ENCODE assay signal across 31 cellular contexts in genomic region chr11:43541993-43542392, GRCh38.
"Had no signal": no experiment of that assay in that cellular context is flagged by ENCODE, and none has a peak within 500 bp of the region (broad histone marks: within the 10 kb centered on the region; RNA-seq: fewer than 3 reads in every experiment).

No MANE protein-coding gene starts in this region.

- ATAC-seq: activated CD8-positive, alpha-beta T cell treated with anti-CD3 and anti-CD28 coated beads for 36 hours; activated naive CD4-positive, alpha-beta T cell treated with anti-CD3 and anti-CD28 coated beads, Interleukin-2, amount 50 U/mL, for 72 hours; activated T-cell treated with anti-CD3 and anti-CD28 coated beads, Interleukin-2, amount 50 U/mL, for 4 hours; PC-3 had no signal

- H3K4me3 ChIP-seq: MG63, Peyer's patch, SJSA1 had no signal

- H3K27ac ChIP-seq: brain microvascular endothelial cell, Peyer's patch, SJSA1 had no signal

- H3K36me3 ChIP-seq: brain microvascular endothelial cell, MG63, Peyer's patch, SJSA1 had no signal

- H3K4me3 Mint-ChIP-seq: activated CD4-positive, alpha-beta T cell treated with anti-CD3 and anti-CD28 coated beads, Interleukin-2, amount 10 ng/mL, durations not matched to agents 24 days and 14 days; activated CD8-positive, alpha-beta T cell treated with anti-CD3 and anti-CD28 coated beads for 36 hours; activated naive CD4-positive, alpha-beta T cell treated with anti-CD3 and anti-CD28 coated beads for 36 hours; activated T-cell treated with anti-CD3 and anti-CD28 coated beads, Interleukin-2, amount 50 U/mL, for 4 hours; activated T-helper 1 cell treated with anti-CD3 and anti-CD28 coated beads, Interleukin-12 subunit alpha, Interleukin-12 subunit beta, Interleukin-2, Interleukin-4 antibody, amounts not matched to agents 30 ng/mL and 10 ng/mL and 1 ng/mL, durations not matched to agents 14 hours and 24 hours and 36 hours; T-helper 1 cell treated with Interleukin-12 subunit alpha and Interleukin-12 subunit beta and Interleukin-4 antibody, amounts not matched to agents 30 μg/mL and 1 μg/mL, for 36 hours; T-helper 2 cell treated with Interferon-gamma antibody and Interleukin-4, amounts not matched to agents 5 μg/mL and 100 μg/mL, for 36 hours had no signal

- DNase-seq: activated CD4-positive, alpha-beta T cell treated with anti-CD3 and anti-CD28 coated beads, Interleukin-2, amount 10 ng/mL, durations not matched to agents 24 days and 14 days; activated CD4-positive, alpha-beta T cell treated with anti-CD3 and anti-CD28 coated beads, Interleukin-2, amount 50 U/mL, for 4 hours; activated CD8-positive, alpha-beta T cell treated with anti-CD3 and anti-CD28 coated beads for 36 hours; activated gamma-delta T cell treated with Interleukin-2 at 50 U/mL for 16 hours; activated naive CD4-positive, alpha-beta T cell treated with anti-CD3 and anti-CD28 coated beads for 36 hours; activated T-cell treated with anti-CD3 and anti-CD28 coated beads, Interleukin-2, amount 50 U/mL, for 4 hours; anterior cingulate cortex; brain microvascular endothelial cell; central memory CD4-positive, alpha-beta T cell; Kasumi-1; MG63; NCI-H1048; NCI-H1105 treated with DMSO at 0.1 percent for 48 hours; NCI-H1436; NCI-H1694; NCI-H1930; NCI-H2081 treated with DMSO at 0.1 percent for 48 hours; NCI-H510A; NCI-H526; NCI-H748 treated with DMSO at 0.1 percent for 48 hours; NK-92 treated with Interleukin-12 subunit alpha and Interleukin-12 subunit beta, amount 100 ng/mL, for 24 hours; PC-3; Peyer's patch; RPMI8226; SHP77 treated with DMSO at 0.1 percent for 48 hours; SK-N-SH had no signal

- H3K9me3 ChIP-seq: Peyer's patch, SJSA1, SK-N-SH had no signal

- H3K4me1 Mint-ChIP-seq: activated CD4-positive, alpha-beta T cell treated with anti-CD3 and anti-CD28 coated beads, Interleukin-2, amount 10 ng/mL, durations not matched to agents 24 days and 14 days had no signal

- H3K9me3 Mint-ChIP-seq: activated CD4-positive, alpha-beta T cell treated with anti-CD3 and anti-CD28 coated beads, Interleukin-2, amount 10 ng/mL, durations not matched to agents 24 days and 14 days; activated T-helper 1 cell treated with anti-CD3 and anti-CD28 coated beads, Interleukin-12 subunit alpha, Interleukin-12 subunit beta, Interleukin-2, Interleukin-4 antibody, amounts not matched to agents 30 ng/mL and 10 ng/mL and 1 ng/mL, durations not matched to agents 14 hours and 24 hours and 36 hours; T-helper 1 cell treated with Interleukin-12 subunit alpha and Interleukin-12 subunit beta and Interleukin-4 antibody, amounts not matched to agents 30 μg/mL and 1 μg/mL, for 36 hours; T-helper 2 cell treated with Interferon-gamma antibody and Interleukin-4, amounts not matched to agents 5 μg/mL and 100 μg/mL, for 36 hours had no signal

- H3K27ac Mint-ChIP-seq: activated CD4-positive, alpha-beta T cell treated with anti-CD3 and anti-CD28 coated beads, Interleukin-2, amount 10 ng/mL, durations not matched to agents 24 days and 14 days; activated CD8-positive, alpha-beta T cell treated with anti-CD3 and anti-CD28 coated beads for 36 hours; activated naive CD4-positive, alpha-beta T cell treated with anti-CD3 and anti-CD28 coated beads for 36 hours; activated naive CD4-positive, alpha-beta T cell treated with anti-CD3 and anti-CD28 coated beads, Interleukin-2, amount 50 U/mL, for 72 hours; activated T-helper 1 cell treated with anti-CD3 and anti-CD28 coated beads, Interleukin-12 subunit alpha, Interleukin-12 subunit beta, Interleukin-2, Interleukin-4 antibody, amounts not matched to agents 30 ng/mL and 10 ng/mL and 1 ng/mL, durations not matched to agents 14 hours and 24 hours and 36 hours; T-helper 1 cell treated with Interleukin-12 subunit alpha and Interleukin-12 subunit beta and Interleukin-4 antibody, amounts not matched to agents 30 μg/mL and 1 μg/mL, for 36 hours; T-helper 2 cell treated with Interferon-gamma antibody and Interleukin-4, amounts not matched to agents 5 μg/mL and 100 μg/mL, for 36 hours had no signal

- H3K27me3 ChIP-seq: Peyer's patch had no signal

- H3K4me1 ChIP-seq: SJSA1 had no signal
